ENCODE assay signal across 9 cellular contexts in the genomic region with DNA sequence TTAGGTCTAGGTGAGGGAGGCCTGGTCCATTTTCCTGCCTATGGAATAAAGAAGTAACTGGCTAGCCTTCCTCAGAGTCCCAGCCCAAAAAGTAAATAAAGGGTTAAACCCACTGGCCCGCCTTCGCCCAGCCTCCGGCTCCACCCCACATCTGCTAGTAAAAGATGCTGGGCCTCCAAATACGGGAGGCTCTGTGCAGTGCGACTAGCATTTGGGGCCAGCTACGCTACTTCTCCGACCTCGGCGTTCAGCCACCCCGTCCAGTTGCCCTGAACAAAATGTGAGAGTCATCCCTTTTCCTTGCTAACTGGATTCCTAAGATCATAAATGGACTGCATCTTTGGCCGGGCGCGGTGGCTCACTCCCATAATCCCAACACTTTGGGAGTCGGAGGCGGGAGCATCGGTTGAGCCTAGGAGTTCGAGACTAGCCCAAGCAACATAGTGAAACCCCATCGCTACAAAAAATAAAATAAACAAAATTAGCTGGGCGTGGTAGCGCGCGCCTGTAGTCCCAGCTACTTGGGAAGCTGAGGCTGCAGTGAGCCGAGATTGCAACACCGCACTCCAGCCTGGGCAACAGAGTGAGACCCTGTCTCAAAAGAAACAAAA. TPM values are rescaled to one million over a fixed set of nuclear protein-coding genes. Genes with fewer than 3 reads are reported as not detected.
DNase-seq lines count a peak whose midpoint lies in the region; ATAC-seq and TF ChIP-seq lines count a peak whose summit lies in the region.
"Had no signal": no experiment of that assay in that cellular context is flagged by ENCODE, and none has a peak within 500 bp of the region (broad histone marks: within the 10 kb centered on the region; RNA-seq: fewer than 3 reads in every experiment).

No MANE protein-coding gene starts in this region.

- DNase-seq in GM13977 (ENCODE audit: low spot score): peak; percentile 52
- DNase-seq in NCI-H748 treated with DMSO at 0.1 percent for 48 hours (lab: John Stamatoyannopoulos, UW): peak; percentile 63
- DNase-seq in activated T-helper 1 cell treated with Interleukin-2 at 50 U/mL for 16 hours (ENCODE audit: low read depth): peak; percentile 12
- DNase-seq in fibroblast of gingiva (ENCODE audit: low read depth): peak; percentile 64
- DNase-seq in myocyte (ENCODE audit: low read depth): peak; percentile 71
- DNase-seq in superior temporal gyrus (ENCODE audit: extremely low spot score): peak; percentile 96

- ATAC-seq in HG02885 (IDR thresholded peaks at IDR 0.05; ENCODE audit: poor library complexity, unreplicated experiment) (no peak), GM21447 (IDR thresholded peaks at IDR 0.05; ENCODE audit: unreplicated experiment) (no peak)

- no peak for TF ChIP-seq CTCF in GM13977 (IDR thresholded peaks at IDR 0.05; ENCODE audit: extremely low read depth, insufficient read depth, missing control alignments)

- in situ Hi-C loops in GM13977 (cut with MboI; ENCODE audit: low pct_unique_long_range_greater_than_20kb, low sequenced_read_pairs, unreplicated experiment): no loop called here

RNA-seq across cellular contexts. Expression of a gene that starts 0.9 kb away (rescaled TPM):
- total RNA-seq in myocyte: 0.96 and 2.3 TPM in 2 replicates
- 5.8 TPM for polyA plus RNA-seq in myocyte (2012)

RNA-seq across cellular contexts. Expression of a gene that starts 34.1 kb away (rescaled TPM):
- total RNA-seq in myocyte: not detected in 2 replicates
- not detected for polyA plus RNA-seq in myocyte (2012)
- total RNA-seq: T-helper 2 cell treated with Interferon-gamma antibody and Interleukin-4, amounts not matched to agents 100 ng/mL and 5 ng/mL, for 36 hours had no signal

RNA-seq across cellular contexts. Expression of a gene that starts 45.5 kb away (rescaled TPM):
- total RNA-seq in myocyte: 0.19 TPM in 1 of 2 replicates, not detected in the other
- polyA plus RNA-seq in myocyte (2012): not detected
- total RNA-seq: T-helper 2 cell treated with Interferon-gamma antibody and Interleukin-4, amounts not matched to agents 100 ng/mL and 5 ng/mL, for 36 hours had no signal

Comparison
In these comparisons a context has a peak if more than half of its experiments do, and no peak if none do; other contexts are left out.
1. DNase-seq: peak in every context shown above with its lines; median percentile 96 in superior temporal gyrus; 71 in myocyte; 64 in fibroblast of gingiva; 63 in NCI-H748 treated with DMSO at 0.1 percent for 48 hours; 52 in GM13977; 12 in activated T-helper 1 cell treated with Interleukin-2 at 50 U/mL for 16 hours.